1 cellular context compared by ENCODE assay signal in the genomic region with DNA sequence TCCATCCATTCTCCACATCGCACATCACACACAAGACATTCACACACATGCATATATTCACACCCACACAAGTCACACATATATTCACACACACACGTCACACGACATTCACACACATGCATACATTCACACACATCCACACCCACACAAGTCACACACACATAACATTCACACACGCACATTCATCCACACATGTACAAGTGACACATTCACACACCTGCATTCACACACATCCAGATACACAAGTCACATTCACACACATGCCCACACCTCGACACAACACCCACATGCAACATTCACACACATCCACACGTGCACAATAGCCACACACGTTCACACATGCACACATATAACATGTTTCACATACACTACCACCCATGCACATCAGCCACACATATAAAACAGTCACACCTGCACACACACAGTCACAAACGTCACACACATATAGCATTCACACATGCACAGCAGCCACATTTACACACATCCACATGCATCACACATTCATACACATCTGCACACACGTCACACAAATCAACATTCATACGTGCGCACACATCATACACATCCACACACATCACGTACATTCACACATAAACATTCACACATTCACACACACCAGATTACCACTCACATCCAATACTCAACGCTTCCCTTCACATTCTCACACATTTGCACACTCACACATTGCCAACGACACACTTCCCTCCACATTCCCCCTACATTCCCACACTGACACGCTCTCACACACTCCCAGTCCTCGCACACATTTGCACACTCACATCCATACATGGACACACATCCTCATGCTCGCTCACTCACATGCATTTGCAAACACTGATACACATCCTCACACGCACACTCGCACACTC.
TF ChIP-seq lines count a peak whose summit lies in the region.

No MANE protein-coding gene starts in this region.

TF ChIP-seq in WTC11, 78 proteins besides CTCF, POLR2A, EP300 and RAD21 (continued from another document):
- TF ChIP-seq, protein P1, sequence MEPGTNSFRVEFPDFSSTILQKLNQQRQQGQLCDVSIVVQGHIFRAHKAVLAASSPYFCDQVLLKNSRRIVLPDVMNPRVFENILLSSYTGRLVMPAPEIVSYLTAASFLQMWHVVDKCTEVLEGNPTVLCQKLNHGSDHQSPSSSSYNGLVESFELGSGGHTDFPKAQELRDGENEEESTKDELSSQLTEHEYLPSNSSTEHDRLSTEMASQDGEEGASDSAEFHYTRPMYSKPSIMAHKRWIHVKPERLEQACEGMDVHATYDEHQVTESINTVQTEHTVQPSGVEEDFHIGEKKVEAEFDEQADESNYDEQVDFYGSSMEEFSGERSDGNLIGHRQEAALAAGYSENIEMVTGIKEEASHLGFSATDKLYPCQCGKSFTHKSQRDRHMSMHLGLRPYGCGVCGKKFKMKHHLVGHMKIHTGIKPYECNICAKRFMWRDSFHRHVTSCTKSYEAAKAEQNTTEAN (CRISPR knock-in tag; IDR thresholded peaks at IDR 0.05): peak; percentile 99
- TF ChIP-seq, protein P2, sequence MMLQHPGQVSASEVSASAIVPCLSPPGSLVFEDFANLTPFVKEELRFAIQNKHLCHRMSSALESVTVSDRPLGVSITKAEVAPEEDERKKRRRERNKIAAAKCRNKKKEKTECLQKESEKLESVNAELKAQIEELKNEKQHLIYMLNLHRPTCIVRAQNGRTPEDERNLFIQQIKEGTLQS (CRISPR knock-in tag; conservative IDR thresholded peaks at IDR 0.05): no peak
- TF ChIP-seq, protein P3, sequence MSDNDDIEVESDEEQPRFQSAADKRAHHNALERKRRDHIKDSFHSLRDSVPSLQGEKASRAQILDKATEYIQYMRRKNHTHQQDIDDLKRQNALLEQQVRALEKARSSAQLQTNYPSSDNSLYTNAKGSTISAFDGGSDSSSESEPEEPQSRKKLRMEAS (CRISPR knock-in tag; IDR thresholded peaks at IDR 0.05): no peak
- TF ChIP-seq, protein P4, sequence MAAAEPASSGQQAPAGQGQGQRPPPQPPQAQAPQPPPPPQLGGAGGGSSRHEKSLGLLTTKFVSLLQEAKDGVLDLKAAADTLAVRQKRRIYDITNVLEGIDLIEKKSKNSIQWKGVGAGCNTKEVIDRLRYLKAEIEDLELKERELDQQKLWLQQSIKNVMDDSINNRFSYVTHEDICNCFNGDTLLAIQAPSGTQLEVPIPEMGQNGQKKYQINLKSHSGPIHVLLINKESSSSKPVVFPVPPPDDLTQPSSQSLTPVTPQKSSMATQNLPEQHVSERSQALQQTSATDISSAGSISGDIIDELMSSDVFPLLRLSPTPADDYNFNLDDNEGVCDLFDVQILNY (CRISPR knock-in tag; IDR thresholded peaks at IDR 0.05): no peak
- TF ChIP-seq NR2C2 (CRISPR knock-in tag; IDR thresholded peaks at IDR 0.05): no peak
- TF ChIP-seq, protein P5, sequence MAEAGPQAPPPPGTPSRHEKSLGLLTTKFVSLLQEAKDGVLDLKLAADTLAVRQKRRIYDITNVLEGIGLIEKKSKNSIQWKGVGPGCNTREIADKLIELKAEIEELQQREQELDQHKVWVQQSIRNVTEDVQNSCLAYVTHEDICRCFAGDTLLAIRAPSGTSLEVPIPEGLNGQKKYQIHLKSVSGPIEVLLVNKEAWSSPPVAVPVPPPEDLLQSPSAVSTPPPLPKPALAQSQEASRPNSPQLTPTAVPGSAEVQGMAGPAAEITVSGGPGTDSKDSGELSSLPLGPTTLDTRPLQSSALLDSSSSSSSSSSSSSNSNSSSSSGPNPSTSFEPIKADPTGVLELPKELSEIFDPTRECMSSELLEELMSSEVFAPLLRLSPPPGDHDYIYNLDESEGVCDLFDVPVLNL (CRISPR knock-in tag; IDR thresholded peaks at IDR 0.05; ENCODE audit: borderline replicate concordance, low read depth): no peak; the same call in 1 of the 2 replicates
